ENCODE assay signal across 10 cellular contexts in the genomic region with DNA sequence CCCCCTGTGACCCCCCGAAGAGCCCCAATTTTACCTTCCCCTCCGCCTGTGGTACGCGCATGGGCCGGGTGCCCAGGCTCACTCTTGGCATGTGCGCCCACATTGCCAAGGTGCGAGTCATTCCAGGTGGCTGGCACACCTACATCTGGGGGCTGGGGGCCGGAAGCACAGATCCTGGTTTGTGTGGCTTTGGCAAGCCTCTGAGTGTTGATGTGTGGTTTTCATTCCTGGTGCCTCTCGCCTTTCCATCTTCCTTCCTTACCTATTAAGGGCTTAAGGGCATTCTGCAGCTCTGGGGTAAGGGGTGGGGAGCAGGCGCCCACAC. TPM values are rescaled to one million over a fixed set of nuclear protein-coding genes. Genes with fewer than 3 reads are reported as not detected.
DNase-seq lines count a peak whose midpoint lies in the region; ATAC-seq, FAIRE-seq and TF ChIP-seq lines count a peak whose summit lies in the region.
"Had no signal": no experiment of that assay in that cellular context is flagged by ENCODE, and none has a peak within 500 bp of the region (broad histone marks: within the 10 kb centered on the region; RNA-seq: fewer than 3 reads in every experiment).

No MANE protein-coding gene starts in this region.

- intact Hi-C loops in left cardiac atrium (cut with DNase I) (no loop called here), heart right ventricle (cut with DNase I) (no loop called here), adrenal gland (cut with DNase I) (no loop called here), upper lobe of right lung (cut with DNase I) (no loop called here)

- peaks cover 2 to 28% (median 25%) of the 10 kb centered on the region in 9 donors for H3K4me1 ChIP-seq in heart right ventricle
- peaks cover 25 to 29% of the 10 kb centered on the region in 2 donors for H3K4me1 ChIP-seq in adrenal gland (replicated peaks in 1 of 2)
- peaks cover 6% of the 10 kb centered on the region for H3K4me1 ChIP-seq in upper lobe of right lung

- H3K27me3 ChIP-seq in heart right ventricle (peaks cover 26 to 95% (median 71%) of the 10 kb centered on the region in 7 donors), adrenal gland (peaks cover 10% of the 10 kb centered on the region), upper lobe of right lung (peaks cover 27% of the 10 kb centered on the region)

- 40 to 43% methylated on average over 10 of the region's 10 CpGs for WGBS in heart right ventricle, 2 donors
- WGBS in adrenal gland, 4 donors: 47 to 79% (median 57%) methylated on average over 3 to 10 of the region's 10 CpGs

- H3K4me3 ChIP-seq in heart right ventricle (peak overlapping the region in 1 of 10 donors; percentile 6), adrenal gland (no peak overlapping the region), upper lobe of right lung (peak overlapping the region; percentile 55)

- DNase-seq in left cardiac atrium (no peak), heart right ventricle (no peak), adrenal gland (peak in 2 of 7 donors; percentile 24 to 41), kidney tubule cell (ENCODE audit: low spot score) (peak; percentile 74), upper lobe of right lung (peak; percentile 81), HTR-8/SVneo (ENCODE audit: insufficient read length, low spot score) (no peak)
- no peak for DNase-seq in central memory CD4-positive, alpha-beta T cell
- DNase-seq in stimulated activated CD4-positive, alpha-beta T cell treated with anti-CD3 and anti-CD28 coated beads, Interleukin-1b, Interleukin-23, amount 100 ng/mL, for 48 hours: no peak
- DNase-seq: hippocampal formation, KG1 had no signal

- TF ChIP-seq POLR2A in adrenal gland (IDR thresholded peaks at IDR 0.05): no peak

- H3K9me3 ChIP-seq in heart right ventricle (no peaks in the 10 kb centered on the region), adrenal gland (replicated peaks in 1 of 3) (no peaks in the 10 kb centered on the region), upper lobe of right lung (no peaks in the 10 kb centered on the region)

- ATAC-seq in left cardiac atrium (peak; percentile 31 to 55), heart right ventricle (no peak), upper lobe of right lung (peak; percentile 77)

- H3K27ac ChIP-seq in heart right ventricle (no peak overlapping the region), adrenal gland (peak overlapping the region; percentile 35 to 84 (median 64)), upper lobe of right lung (peak overlapping the region; percentile 42)

- no peak for FAIRE-seq in HTR-8/SVneo (lab: Jason Lieb, UNC)

- no peaks in the 10 kb centered on the region for H3K36me3 ChIP-seq in heart right ventricle
- H3K36me3 ChIP-seq in adrenal gland (replicated peaks in 1 of 2): no peaks in the 10 kb centered on the region
- H3K36me3 ChIP-seq in upper lobe of right lung: no peaks in the 10 kb centered on the region

- no peak for TF ChIP-seq CTCF in heart right ventricle (IDR thresholded peaks at IDR 0.05)
- TF ChIP-seq CTCF in adrenal gland (IDR thresholded peaks at IDR 0.05): peak in 1 of 6 experiments; percentile 13
- TF ChIP-seq CTCF in upper lobe of right lung (IDR thresholded peaks at IDR 0.05): peak; percentile 3

RNA-seq across cellular contexts. Expression of gene RNF39, which starts 0.4 kb away (rescaled TPM):
- total RNA-seq in left cardiac atrium (not detected), heart right ventricle (not detected), adrenal gland (1 to 10 TPM in 3 of 8 donors, under 1 TPM in 3, not detected in 2; 0.11 to 1.7 (median 0.96) TPM), upper lobe of right lung (2.4 TPM)
- polyA plus RNA-seq in heart right ventricle (under 1 TPM in 1 of 2 donors, not detected in 1; 0.15 TPM), adrenal gland (under 1 TPM; 0.17 to 0.51 (median 0.48) TPM)

RNA-seq across cellular contexts. Expression of gene PPP1R11, which starts 9.0 kb away (rescaled TPM):
- total RNA-seq in left cardiac atrium: 10 to 100 TPM; 43.7 to 48.1 TPM
- 10 to 100 TPM; 38.6 to 56.5 (median 46.8) TPM for total RNA-seq in heart right ventricle
- polyA plus RNA-seq in heart right ventricle: 10 to 100 TPM; 30.6 to 75.4 TPM
- total RNA-seq in adrenal gland: 10 to 100 TPM; 36.8 to 70.7 (median 52.4) TPM
- 10 to 100 TPM; 34.7 to 97.7 (median 43.4) TPM for polyA plus RNA-seq in adrenal gland
- total RNA-seq in upper lobe of right lung: 62.6 TPM

RNA-seq across cellular contexts. Expression of gene POLR1H, which starts 14.9 kb away (rescaled TPM):
- total RNA-seq in left cardiac atrium (10 to 100 TPM; 14.7 to 16.6 TPM), heart right ventricle (10 to 100 TPM; 11.5 to 21.8 (median 14.7) TPM), adrenal gland (10 to 100 TPM in 7 of 8 donors, 1 to 10 TPM in 1; 6.8 to 75.1 (median 32.4) TPM), upper lobe of right lung (20.3 TPM)
- polyA plus RNA-seq in heart right ventricle (10 to 100 TPM; 17.2 to 45.2 TPM), adrenal gland (10 to 100 TPM; 24.7 to 53.8 (median 29.2) TPM)

RNA-seq across cellular contexts. Expression of gene TRIM31, which starts 36.9 kb away (rescaled TPM):
- not detected for total RNA-seq in left cardiac atrium
- not detected for total RNA-seq in heart right ventricle
- polyA plus RNA-seq in heart right ventricle: not detected
- under 1 TPM in 2 of 8 donors, not detected in 6; 0.19 TPM for total RNA-seq in adrenal gland
- under 1 TPM in 2 of 3 donors, not detected in 1; 0.13 to 0.80 TPM for polyA plus RNA-seq in adrenal gland
- total RNA-seq in upper lobe of right lung: 0.35 TPM

RNA-seq across cellular contexts. Expression of gene TRIM40, which starts 60.0 kb away (rescaled TPM):
- total RNA-seq in left cardiac atrium (not detected), heart right ventricle (not detected), adrenal gland (not detected), upper lobe of right lung (not detected)
- polyA plus RNA-seq in heart right ventricle (not detected), adrenal gland (under 1 TPM in 1 of 3 donors, not detected in 2; 0.16 TPM)

Comparison
In these comparisons a context has a peak if more than half of its experiments do, and no peak if none do; other contexts are left out.
1. ATAC-seq: peak in left cardiac atrium (2 of 2) and upper lobe of right lung (single experiment); none in heart right ventricle (0 of 8).
2. DNase-seq: peak in kidney tubule cell (single experiment) and upper lobe of right lung (single experiment); none in left cardiac atrium (single experiment), heart right ventricle (0 of 2), HTR-8/SVneo (single experiment), central memory CD4-positive, alpha-beta T cell (single experiment) and stimulated activated CD4-positive, alpha-beta T cell treated with anti-CD3 and anti-CD28 coated beads, Interleukin-1b, Interleukin-23, amount 100 ng/mL, for 48 hours (single experiment).
3. H3K27ac ChIP-seq: peak in adrenal gland (5 of 5) and upper lobe of right lung (single experiment); none in heart right ventricle (0 of 10).